ENCODE assay signal across 8 cellular contexts in genomic region chr5:142151436-142152382, GRCh38. TPM values are rescaled to one million over a fixed set of nuclear protein-coding genes. Genes with fewer than 3 reads are reported as not detected.
DNase-seq lines count a peak whose midpoint lies in the region; ATAC-seq and TF ChIP-seq lines count a peak whose summit lies in the region.

No MANE protein-coding gene starts in this region.

- CTCF ChIA-PET in RWPE1 (lab: Yijun Ruan, JAX): interaction anchor here (0.5 to 1.5 kb wide), 20 partner anchors 9 to 711 kb away, joined by 3 to 19 read pairs (median 3); no protein-coding TSS in a partner anchor
- CTCF ChIA-PET in activated naive CD4-positive, alpha-beta T cell treated with anti-CD3 and anti-CD28 coated beads, Interleukin-2, amount 10 ng/mL, durations not matched to agents 7 days and 5 days (lab: Charles Lee): interaction anchor here (0.6 to 1.8 kb wide), 17 partner anchors 15 to 562 kb away, joined by 3 to 8 read pairs (median 3); no protein-coding TSS in a partner anchor

- H3K9me3 Mint-ChIP-seq in activated naive CD4-positive, alpha-beta T cell treated with anti-CD3 and anti-CD28 coated beads, Interleukin-2, amount 10 ng/mL, durations not matched to agents 7 days and 5 days: no peaks in the 10 kb centered on the region

- no peaks in the 10 kb centered on the region for H3K27me3 Mint-ChIP-seq in activated naive CD4-positive, alpha-beta T cell treated with anti-CD3 and anti-CD28 coated beads, Interleukin-2, amount 10 ng/mL, durations not matched to agents 7 days and 5 days

- H3K4me1 Mint-ChIP-seq in activated naive CD4-positive, alpha-beta T cell treated with anti-CD3 and anti-CD28 coated beads, Interleukin-2, amount 10 ng/mL, durations not matched to agents 7 days and 5 days: peaks cover 4% of the 10 kb centered on the region

- POLR2A ChIA-PET in RWPE1 (lab: Yijun Ruan, JAX; ENCODE audit: low non-redundant PET): no interaction called here

- ATAC-seq in sciatic nerve (peak; percentile 75), GM19328 (IDR thresholded peaks at IDR 0.05; ENCODE audit: unreplicated experiment) (no peak), HG03135 (IDR thresholded peaks at IDR 0.05; ENCODE audit: unreplicated experiment) (no peak)

- H3K27ac ChIP-seq in RWPE1: no peak overlapping the region

- H3K36me3 Mint-ChIP-seq in activated naive CD4-positive, alpha-beta T cell treated with anti-CD3 and anti-CD28 coated beads, Interleukin-2, amount 10 ng/mL, durations not matched to agents 7 days and 5 days: peaks cover 38% of the 10 kb centered on the region

- intact Hi-C loops in head of caudate nucleus (cut with DNase I) (loop anchor here (10.0 kb wide), 1 partner anchor 543 kb away; no protein-coding TSS in a partner anchor), sciatic nerve (cut with DNase I) (loop anchor here (5.0 kb wide), 1 partner anchor 396 kb away; no protein-coding TSS in a partner anchor)

- H3K27ac Mint-ChIP-seq in activated naive CD4-positive, alpha-beta T cell treated with anti-CD3 and anti-CD28 coated beads, Interleukin-2, amount 10 ng/mL, durations not matched to agents 7 days and 5 days: no peak overlapping the region

- DNase-seq in COLO668 (lab: John Stamatoyannopoulos, UW; ENCODE audit: unreplicated experiment): peak; percentile 28
- DNase-seq in HS-5 (ENCODE audit: low read depth): peak; percentile 39
- peak; percentile 62 for DNase-seq in RWPE1 (ENCODE audit: low spot score)
- peak; percentile 67 for DNase-seq in activated naive CD4-positive, alpha-beta T cell treated with anti-CD3 and anti-CD28 coated beads, Interleukin-2, amount 10 ng/mL, durations not matched to agents 7 days and 5 days
- peak in 24 of 42 donors; percentile 18 to 80 (median 51) for DNase-seq in head of caudate nucleus
- DNase-seq in sciatic nerve (ENCODE audit: low spot score): no peak

- no peak overlapping the region for H3K4me3 Mint-ChIP-seq in activated naive CD4-positive, alpha-beta T cell treated with anti-CD3 and anti-CD28 coated beads, Interleukin-2, amount 10 ng/mL, durations not matched to agents 7 days and 5 days

- peak; percentile 94 for TF ChIP-seq CTCF in RWPE1 (conservative IDR thresholded peaks at IDR 0.05; ENCODE audit: low read depth)

RNA-seq across cellular contexts. Expression of gene NDFIP1, which starts 43.1 kb away (rescaled TPM):
- 86.5 TPM for total RNA-seq in sciatic nerve
